Comparison of ENCODE assay signal across 13 cellular contexts in genomic region chr3:35602395-35602936, GRCh38. TPM values are rescaled to one million over a fixed set of nuclear protein-coding genes. Genes with fewer than 3 reads are reported as not detected.
A peak's percentile ranks its signal among the peaks of the same experiment; 100 is the strongest.
DNase-seq lines count a peak whose midpoint lies in the region; ATAC-seq lines count a peak whose summit lies in the region.
"Had no signal": no experiment of that assay in that cellular context is flagged by ENCODE, and none has a peak within 500 bp of the region (broad histone marks: within the 10 kb centered on the region; RNA-seq: fewer than 3 reads in every experiment).

No MANE protein-coding gene starts in this region.

- DNase-seq in NCI-H82 (lab: John Stamatoyannopoulos, UW) (peak; percentile 59), NCI-H82 treated with DMSO at 0.1 percent for 48 hours (lab: John Stamatoyannopoulos, UW; ENCODE audit: unreplicated experiment) (no peak), cerebellar nuclear complex (lab: John Stamatoyannopoulos, UW) (peak; percentile 2 to 87), myocyte (ENCODE audit: low read depth) (peak; percentile 69), NCI-H2227 treated with DMSO at 0.1 percent for 48 hours (lab: John Stamatoyannopoulos, UW) (no peak), NCI-H345 (lab: John Stamatoyannopoulos, UW) (no peak)
- DNase-seq: BE2C; CD4-positive, alpha-beta memory T cell; GOT3; H9 had no signal

- ATAC-seq in GM18870 (IDR thresholded peaks at IDR 0.05; ENCODE audit: unreplicated experiment): no peak
- ATAC-seq: GM12878 had no signal

RNA-seq across cellular contexts. Expression of gene ARPP21, which starts 36.9 kb away (rescaled TPM):
- total RNA-seq in myocyte: 299 and 379 TPM in 2 replicates
- 230 TPM for polyA plus RNA-seq in myocyte (2012)
- total RNA-seq: CD4-positive, alpha-beta memory T cell; Daoy; GM12878; H9 had no signal
- polyA plus RNA-seq: CD4-positive, alpha-beta memory T cell; GM12878 had no signal

Comparison
In these comparisons a context has a peak if more than half of its experiments do, and no peak if none do; other contexts are left out.
1. DNase-seq: peak in NCI-H82 (single experiment), cerebellar nuclear complex (2 of 2) and myocyte (single experiment); none in NCI-H82 treated with DMSO at 0.1 percent for 48 hours (single experiment), NCI-H2227 treated with DMSO at 0.1 percent for 48 hours (single experiment) and NCI-H345 (single experiment).